ENCODE assay signal across 9 cellular contexts in the genomic region with DNA sequence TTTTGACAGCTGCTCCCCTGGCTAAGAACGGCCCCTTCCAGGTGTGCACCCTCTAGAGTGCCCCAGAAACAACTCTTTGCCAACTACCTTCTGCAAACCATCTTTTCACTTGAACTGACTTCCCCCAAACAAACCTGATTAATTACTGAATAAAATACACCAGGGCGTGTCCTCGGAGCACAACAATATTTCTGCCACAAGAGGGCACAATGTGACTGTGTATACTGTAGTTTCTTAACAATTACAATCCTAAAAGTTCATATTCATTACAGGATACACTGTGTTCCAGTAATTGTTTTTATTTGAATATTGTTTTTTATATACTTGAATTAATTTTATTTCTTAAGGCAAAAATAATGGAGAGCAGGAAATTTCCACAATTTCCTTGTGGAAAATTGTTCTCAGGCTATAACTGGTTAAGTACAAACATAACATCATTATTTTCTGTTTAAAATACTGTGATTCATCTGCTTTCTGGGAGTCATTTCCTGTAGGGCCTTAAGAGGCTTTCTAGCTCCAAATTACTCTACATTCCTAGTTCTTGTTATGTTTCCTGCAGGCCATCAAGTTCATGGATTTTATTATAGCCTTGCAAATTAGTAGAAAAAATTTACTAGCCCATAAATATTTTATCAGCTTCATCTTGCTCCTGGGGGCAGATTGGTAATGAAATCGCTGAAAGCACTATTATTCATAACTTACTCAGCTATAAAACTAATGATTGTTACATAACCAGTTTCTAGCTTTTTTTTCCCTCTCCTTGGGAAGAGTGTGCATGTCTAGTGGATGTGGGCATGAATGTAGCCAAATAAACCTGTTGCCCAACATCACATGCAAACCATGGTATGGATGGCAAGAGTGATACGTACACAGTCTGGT. TPM values are rescaled to one million over a fixed set of nuclear protein-coding genes. Genes with fewer than 3 reads are reported as not detected.
DNase-seq lines count a peak whose midpoint lies in the region; ATAC-seq, FAIRE-seq and TF ChIP-seq lines count a peak whose summit lies in the region.
"Had no signal": no experiment of that assay in that cellular context is flagged by ENCODE, and none has a peak within 500 bp of the region (broad histone marks: within the 10 kb centered on the region; RNA-seq: fewer than 3 reads in every experiment).

No MANE protein-coding gene starts in this region.

- H3K4me3 Mint-ChIP-seq in activated T-helper 17 cell treated with anti-CD3 and anti-CD28 coated beads, Interleukin-2, amount 50 U/mL, for 72 hours = no peak overlapping the region
- H3K4me3 Mint-ChIP-seq: dendritic cell treated with granulocyte-macrophage colony-stimulating factor and Interleukin-4, amounts not matched to agents 40 ng/mL and 50 ng/mL, for 4 days had no signal

- no peaks in the 10 kb centered on the region for H3K9me3 Mint-ChIP-seq in activated T-helper 17 cell treated with anti-CD3 and anti-CD28 coated beads, Interleukin-2, amount 50 U/mL, for 72 hours
- H3K9me3 Mint-ChIP-seq: dendritic cell treated with granulocyte-macrophage colony-stimulating factor and Interleukin-4, amounts not matched to agents 40 ng/mL and 50 ng/mL, for 4 days had no signal

- in situ Hi-C loops in G401 (cut with HindIII; ENCODE audit: low sequenced_read_pairs) = no loop called here

- peaks cover 3% of the 10 kb centered on the region for H3K4me1 Mint-ChIP-seq in activated T-helper 17 cell treated with anti-CD3 and anti-CD28 coated beads, Interleukin-2, amount 50 U/mL, for 72 hours

- peak; percentile 83 for FAIRE-seq in RCC 7860 (lab: Jason Lieb, UNC)

- peak; percentile 68 for ATAC-seq in activated T-helper 17 cell treated with anti-CD3 and anti-CD28 coated beads, Interleukin-2, amount 50 U/mL, for 72 hours (replicated peaks)
- no peak for ATAC-seq in GM18873 (IDR thresholded peaks at IDR 0.05; ENCODE audit: low FRiP score, unreplicated experiment)
- ATAC-seq in HG03520 (IDR thresholded peaks at IDR 0.05; ENCODE audit: unreplicated experiment) = no peak

- DNase-seq in G401 (ENCODE audit: low spot score) (peak; percentile 71), RCC 7860 (ENCODE audit: low spot score) (peak; percentile 64), foreskin fibroblast (peak; percentile 76 to 83), pons (ENCODE audit: low spot score) (peak; percentile 86)
- peak; percentile 70 for DNase-seq in Jurkat, Clone E6-1 (ENCODE audit: low read depth, low spot score)

- H3K36me3 Mint-ChIP-seq in activated T-helper 17 cell treated with anti-CD3 and anti-CD28 coated beads, Interleukin-2, amount 50 U/mL, for 72 hours (ENCODE audit: low read depth) = no peaks in the 10 kb centered on the region

- no peak overlapping the region for H3K27ac Mint-ChIP-seq in activated T-helper 17 cell treated with anti-CD3 and anti-CD28 coated beads, Interleukin-2, amount 50 U/mL, for 72 hours

- H3K4me3 ChIP-seq in Jurkat, Clone E6-1 (ENCODE audit: low read length) = no peak overlapping the region
- H3K4me3 ChIP-seq in foreskin fibroblast (ENCODE audit: low read depth in 1 of 2, low read length in 2 of 2) = no peak overlapping the region

- peak; percentile 58 for TF ChIP-seq CTCF in foreskin fibroblast (IDR thresholded peaks at IDR 0.05; ENCODE audit: low read depth, low read length)

- no peaks in the 10 kb centered on the region for H3K27me3 Mint-ChIP-seq in activated T-helper 17 cell treated with anti-CD3 and anti-CD28 coated beads, Interleukin-2, amount 50 U/mL, for 72 hours
- H3K27me3 Mint-ChIP-seq: dendritic cell treated with granulocyte-macrophage colony-stimulating factor and Interleukin-4, amounts not matched to agents 40 ng/mL and 50 ng/mL, for 4 days had no signal

RNA-seq across cellular contexts. Expression of a gene that starts 51.9 kb away (rescaled TPM):
- total RNA-seq in G401 (2014; rRNA removed; shearing (Covaris generic)) = 0.12 and 2.0 TPM in 2 replicates
- polyA plus RNA-seq in Jurkat, Clone E6-1 (2012; ENCODE audit: insufficient read depth, insufficient read length) = not detected
- not detected for total RNA-seq in activated T-helper 17 cell treated with anti-CD3 and anti-CD28 coated beads, Interleukin-2, amount 50 U/mL, for 72 hours
